In the genomic region with DNA sequence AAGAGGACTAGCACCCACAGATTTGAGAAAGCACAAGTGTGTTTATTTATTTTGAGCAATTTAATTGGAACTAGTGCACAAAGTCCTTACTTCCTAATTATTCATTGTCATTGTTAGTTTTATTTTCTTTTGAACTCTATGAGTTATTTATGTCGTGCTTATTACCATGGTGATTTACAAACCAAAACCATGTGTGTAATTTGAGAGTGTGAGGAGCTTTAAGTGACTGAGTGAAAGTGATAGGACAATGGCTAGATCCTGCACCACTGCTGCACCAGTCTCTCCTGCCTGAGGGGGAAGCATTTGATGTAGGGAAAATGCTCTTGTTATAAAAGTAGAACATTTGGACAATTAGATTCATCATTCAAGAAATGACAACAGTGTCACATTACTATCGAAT, we compare ENCODE assay signal across 12 cellular contexts.
A peak's percentile ranks its signal among the peaks of the same experiment; 100 is the strongest.
DNase-seq lines count a peak whose midpoint lies in the region; ATAC-seq and TF ChIP-seq lines count a peak whose summit lies in the region.
"Had no signal": no experiment of that assay in that cellular context is flagged by ENCODE, and none has a peak within 500 bp of the region (broad histone marks: within the 10 kb centered on the region; RNA-seq: fewer than 3 reads in every experiment).

No MANE protein-coding gene starts in this region.

- intact Hi-C loops in Calu3 (cut with micrococcal nuclease; ENCODE audit: unreplicated experiment) = no loop called here

- H3K9me3 ChIP-seq in suprapubic skin = no peaks in the 10 kb centered on the region
- H3K9me3 ChIP-seq: heart right ventricle had no signal

- peak; percentile 48 for DNase-seq in DMS153 treated with DMSO at 0.1 percent for 48 hours (lab: John Stamatoyannopoulos, UW; ENCODE audit: unreplicated experiment)
- DNase-seq in fibroblast of villous mesenchyme (ENCODE audit: low read depth) = peak; percentile 10
- DNase-seq in suprapubic skin (ENCODE audit: low spot score in 2 of 2) = no peak
- DNase-seq in omental fat pad (ENCODE audit: low spot score) = no peak
- DNase-seq in Calu3 = no peak
- DNase-seq: activated CD8-positive, alpha-beta memory T cell treated with anti-CD3 and anti-CD28 coated beads, Interleukin-2, amount 50 U/mL, for 4 hours; heart right ventricle; NCI-H510A treated with DMSO at 0.1 percent for 48 hours had no signal

- no peaks in the 10 kb centered on the region for H3K4me1 Mint-ChIP-seq in Calu3 (ENCODE audit: low read depth, unreplicated experiment)

- H3K9me3 Mint-ChIP-seq in Calu3 (ENCODE audit: low read depth, unreplicated experiment) = no peaks in the 10 kb centered on the region

- H3K4me3 ChIP-seq in fibroblast of villous mesenchyme (ENCODE audit: low read depth, low read length) (no peak overlapping the region), suprapubic skin (no peak overlapping the region)
- H3K4me3 ChIP-seq: skin epidermis had no signal

- H3K4me1 ChIP-seq in suprapubic skin = no peaks in the 10 kb centered on the region

- 17% methylated on average over 2 of the region's 2 CpGs for WGBS in suprapubic skin

- CTCF ChIA-PET in Calu3 (lab: Charles Lee) = no interaction called here

- no peaks in the 10 kb centered on the region for H3K27me3 ChIP-seq in suprapubic skin
- H3K27me3 ChIP-seq: heart right ventricle had no signal

- peaks cover 21% of the 10 kb centered on the region for H3K27me3 Mint-ChIP-seq in Calu3 (ENCODE audit: unreplicated experiment)

- no peak overlapping the region for H3K27ac Mint-ChIP-seq in Calu3 (ENCODE audit: unreplicated experiment)

- no peak for TF ChIP-seq CTCF in fibroblast of villous mesenchyme (IDR thresholded peaks at IDR 0.05; ENCODE audit: insufficient read depth, low read depth, low read length)
- no peak for TF ChIP-seq CTCF in suprapubic skin (IDR thresholded peaks at IDR 0.05)
- TF ChIP-seq CTCF in omental fat pad (IDR thresholded peaks at IDR 0.05) = no peak
- no peak for TF ChIP-seq CTCF in Calu3 (IDR thresholded peaks at IDR 0.05; ENCODE audit: unreplicated experiment)

- H3K36me3 Mint-ChIP-seq in Calu3 (ENCODE audit: insufficient read depth, unreplicated experiment) = no peaks in the 10 kb centered on the region

- TF ChIP-seq EP300 in suprapubic skin (IDR thresholded peaks at IDR 0.05) = no peak

- no peaks in the 10 kb centered on the region for H3K36me3 ChIP-seq in suprapubic skin
- H3K36me3 ChIP-seq: heart right ventricle had no signal

- no peak overlapping the region for H3K27ac ChIP-seq in suprapubic skin
- H3K27ac ChIP-seq: skin epidermis had no signal

- no peak for TF ChIP-seq POLR2A in suprapubic skin (IDR thresholded peaks at IDR 0.05)

- BruUV-seq in Calu3 (replicated peaks; lab: Mats Ljungman, UMichigan) = no TSS peak

- H3K4me3 Mint-ChIP-seq in Calu3 (ENCODE audit: low read depth, unreplicated experiment) = no peak overlapping the region

- ATAC-seq in HG02798 (IDR thresholded peaks at IDR 0.05; ENCODE audit: poor library complexity, unreplicated experiment) = peak; percentile 32
- peak; percentile 91 for ATAC-seq in SK-N-SH treated with all-trans-retinoic acid at 6 μM for 48 hours
- no peak for ATAC-seq in omental fat pad (ENCODE audit: low FRiP score)
- ATAC-seq in esophagus mucosa = no peak

TF ChIP-seq in SK-N-SH treated with all-trans-retinoic acid at 6 μM for 48 hours, 23 proteins besides CTCF, POLR2A, EP300 and RAD21:
- no peak for TF ChIP-seq ZFP30 (CRISPR knock-in tag; IDR thresholded peaks at IDR 0.05)
- TF ChIP-seq ARNTL (CRISPR knock-in tag; IDR thresholded peaks at IDR 0.05; ENCODE audit: borderline replicate concordance, low read depth) = no peak
- TF ChIP-seq SNAI2 (CRISPR knock-in tag; IDR thresholded peaks at IDR 0.05) = no peak
- no peak for TF ChIP-seq ZC3H10 (CRISPR knock-in tag; IDR thresholded peaks at IDR 0.05)
- no peak for TF ChIP-seq PPARA (CRISPR knock-in tag; IDR thresholded peaks at IDR 0.05; ENCODE audit: borderline replicate concordance)
- TF ChIP-seq ZFP3 (CRISPR knock-in tag; IDR thresholded peaks at IDR 0.05) = no peak
- TF ChIP-seq, protein P1, sequence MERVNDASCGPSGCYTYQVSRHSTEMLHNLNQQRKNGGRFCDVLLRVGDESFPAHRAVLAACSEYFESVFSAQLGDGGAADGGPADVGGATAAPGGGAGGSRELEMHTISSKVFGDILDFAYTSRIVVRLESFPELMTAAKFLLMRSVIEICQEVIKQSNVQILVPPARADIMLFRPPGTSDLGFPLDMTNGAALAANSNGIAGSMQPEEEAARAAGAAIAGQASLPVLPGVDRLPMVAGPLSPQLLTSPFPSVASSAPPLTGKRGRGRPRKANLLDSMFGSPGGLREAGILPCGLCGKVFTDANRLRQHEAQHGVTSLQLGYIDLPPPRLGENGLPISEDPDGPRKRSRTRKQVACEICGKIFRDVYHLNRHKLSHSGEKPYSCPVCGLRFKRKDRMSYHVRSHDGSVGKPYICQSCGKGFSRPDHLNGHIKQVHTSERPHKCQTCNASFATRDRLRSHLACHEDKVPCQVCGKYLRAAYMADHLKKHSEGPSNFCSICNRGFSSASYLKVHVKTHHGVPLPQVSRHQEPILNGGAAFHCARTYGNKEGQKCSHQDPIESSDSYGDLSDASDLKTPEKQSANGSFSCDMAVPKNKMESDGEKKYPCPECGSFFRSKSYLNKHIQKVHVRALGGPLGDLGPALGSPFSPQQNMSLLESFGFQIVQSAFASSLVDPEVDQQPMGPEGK (CRISPR knock-in tag; IDR thresholded peaks at IDR 0.05; ENCODE audit: borderline replicate concordance) = no peak
- TF ChIP-seq, protein P2, sequence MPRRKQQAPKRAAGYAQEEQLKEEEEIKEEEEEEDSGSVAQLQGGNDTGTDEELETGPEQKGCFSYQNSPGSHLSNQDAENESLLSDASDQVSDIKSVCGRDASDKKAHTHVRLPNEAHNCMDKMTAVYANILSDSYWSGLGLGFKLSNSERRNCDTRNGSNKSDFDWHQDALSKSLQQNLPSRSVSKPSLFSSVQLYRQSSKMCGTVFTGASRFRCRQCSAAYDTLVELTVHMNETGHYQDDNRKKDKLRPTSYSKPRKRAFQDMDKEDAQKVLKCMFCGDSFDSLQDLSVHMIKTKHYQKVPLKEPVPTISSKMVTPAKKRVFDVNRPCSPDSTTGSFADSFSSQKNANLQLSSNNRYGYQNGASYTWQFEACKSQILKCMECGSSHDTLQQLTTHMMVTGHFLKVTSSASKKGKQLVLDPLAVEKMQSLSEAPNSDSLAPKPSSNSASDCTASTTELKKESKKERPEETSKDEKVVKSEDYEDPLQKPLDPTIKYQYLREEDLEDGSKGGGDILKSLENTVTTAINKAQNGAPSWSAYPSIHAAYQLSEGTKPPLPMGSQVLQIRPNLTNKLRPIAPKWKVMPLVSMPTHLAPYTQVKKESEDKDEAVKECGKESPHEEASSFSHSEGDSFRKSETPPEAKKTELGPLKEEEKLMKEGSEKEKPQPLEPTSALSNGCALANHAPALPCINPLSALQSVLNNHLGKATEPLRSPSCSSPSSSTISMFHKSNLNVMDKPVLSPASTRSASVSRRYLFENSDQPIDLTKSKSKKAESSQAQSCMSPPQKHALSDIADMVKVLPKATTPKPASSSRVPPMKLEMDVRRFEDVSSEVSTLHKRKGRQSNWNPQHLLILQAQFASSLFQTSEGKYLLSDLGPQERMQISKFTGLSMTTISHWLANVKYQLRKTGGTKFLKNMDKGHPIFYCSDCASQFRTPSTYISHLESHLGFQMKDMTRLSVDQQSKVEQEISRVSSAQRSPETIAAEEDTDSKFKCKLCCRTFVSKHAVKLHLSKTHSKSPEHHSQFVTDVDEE (CRISPR knock-in tag; IDR thresholded peaks at IDR 0.05) = no peak
- peak; percentile 18; the same call in 1 of the 2 replicates for TF ChIP-seq TCF4 (CRISPR knock-in tag; IDR thresholded peaks at IDR 0.05; ENCODE audit: borderline replicate concordance)

Comparison
In these comparisons a context has a peak if more than half of its experiments do, and no peak if none do; other contexts are left out.
1. DNase-seq: peak in DMS153 treated with DMSO at 0.1 percent for 48 hours (single experiment) and fibroblast of villous mesenchyme (single experiment); none in suprapubic skin (0 of 2), omental fat pad (single experiment) and Calu3 (single experiment).
2. ATAC-seq: peak in HG02798 (single experiment) and SK-N-SH treated with all-trans-retinoic acid at 6 μM for 48 hours (single experiment); none in omental fat pad (single experiment) and esophagus mucosa (single experiment).